1 cellular context compared by ENCODE assay signal in genomic region chr12:16258963-16259362, GRCh38.
TF ChIP-seq lines count a peak whose summit lies in the region.

No MANE protein-coding gene starts in this region.

TF ChIP-seq in IMR-90, 13 proteins besides CTCF, POLR2A, EP300 and RAD21 (continued from another document):
- TF ChIP-seq RFX5 (IDR thresholded peaks at IDR 0.05; ENCODE audit: low read depth, low read length): no peak
- TF ChIP-seq USF2 (IDR thresholded peaks at IDR 0.05; ENCODE audit: low read depth, low read length): no peak
- TF ChIP-seq BHLHE40 (IDR thresholded peaks at IDR 0.05; ENCODE audit: low read depth, low read length): no peak
